ENCODE assay signal across 8 cellular contexts in the genomic region with DNA sequence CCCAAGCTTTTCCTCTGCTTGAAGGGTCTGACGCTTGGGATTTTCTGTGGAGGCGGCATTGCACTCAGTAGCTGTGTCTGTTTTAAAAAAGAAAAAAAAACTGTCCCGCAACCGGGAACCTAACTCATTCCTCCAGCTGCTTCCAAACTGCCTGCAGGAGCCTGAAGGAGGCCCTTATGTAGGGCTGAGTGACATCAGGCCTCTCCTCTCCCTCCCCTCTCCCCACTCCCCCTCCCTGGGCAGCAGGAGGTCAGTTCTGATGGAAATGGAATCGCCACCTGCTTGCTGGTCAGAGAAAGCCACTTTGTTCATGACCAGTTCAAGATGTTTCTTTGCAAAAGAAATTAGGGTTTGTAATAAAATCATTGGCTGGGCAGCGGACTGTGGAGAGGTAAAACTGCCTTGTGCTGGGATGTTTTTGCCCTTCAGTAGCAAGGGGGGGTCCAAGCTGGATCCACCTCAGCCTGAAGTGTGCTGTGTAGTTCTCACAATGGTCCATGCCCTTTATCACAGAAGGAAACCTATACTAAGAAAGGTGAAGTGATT. TPM values are rescaled to one million over a fixed set of nuclear protein-coding genes. Genes with fewer than 3 reads are reported as not detected.
DNase-seq lines count a peak whose midpoint lies in the region; ATAC-seq and TF ChIP-seq lines count a peak whose summit lies in the region.

Gene MAP1LC3C (minus strand): TSS at position 149 of the 546 bp plus-strand sequence. CDS start 90 bp downstream, at position 59.

- no peaks in the 10 kb centered on the region for H3K27me3 ChIP-seq in CD8-positive, alpha-beta T cell (ENCODE audit: insufficient read depth, low read length)
- H3K27me3 ChIP-seq in PC-3 (ENCODE audit: low read length): no peaks in the 10 kb centered on the region

- H3K4me3 ChIP-seq in CD8-positive, alpha-beta T cell (ENCODE audit: low read depth, low read length): no peak within 1 kb of the TSS
- H3K4me3 ChIP-seq in PC-3 (ENCODE audit: low read length): peak within 1 kb of the TSS; percentile 22; the same call in 1 of the 2 replicates
- peak within 1 kb of the TSS; percentile 54 for H3K4me3 ChIP-seq in fibroblast of villous mesenchyme (ENCODE audit: low read depth, low read length)

- peak within 1 kb of the TSS; percentile 49 for H3K4me3 Mint-ChIP-seq in CD8-positive, alpha-beta T cell
- peak within 1 kb of the TSS; percentile 70 for H3K4me3 Mint-ChIP-seq in osteocyte (ENCODE audit: unreplicated experiment)

- H3K27me3 Mint-ChIP-seq in CD8-positive, alpha-beta T cell (ENCODE audit: low read depth): peaks cover 12% of the 10 kb centered on the region
- H3K27me3 Mint-ChIP-seq in osteocyte (ENCODE audit: unreplicated experiment): no peaks in the 10 kb centered on the region

- no peaks in the 10 kb centered on the region for H4K20me1 ChIP-seq in PC-3 (ENCODE audit: low read length)

- ATAC-seq in CD8-positive, alpha-beta T cell: no peak
- no peak; the same call in 1 of the 2 replicates for ATAC-seq in PC-3
- ATAC-seq in HG03571 (IDR thresholded peaks at IDR 0.05; ENCODE audit: unreplicated experiment): no peak

- no peaks in the 10 kb centered on the region for H3K4me1 Mint-ChIP-seq in CD8-positive, alpha-beta T cell (ENCODE audit: low read depth)
- H3K4me1 Mint-ChIP-seq in osteocyte (ENCODE audit: unreplicated experiment): peaks cover 11% of the 10 kb centered on the region

- no peak within 1 kb of the TSS for H3K27ac Mint-ChIP-seq in CD8-positive, alpha-beta T cell
- no peak within 1 kb of the TSS for H3K27ac Mint-ChIP-seq in osteocyte (ENCODE audit: unreplicated experiment)

- H3K4me1 ChIP-seq in CD8-positive, alpha-beta T cell (ENCODE audit: insufficient read depth, low read length): no peaks in the 10 kb centered on the region
- H3K4me1 ChIP-seq in PC-3 (ENCODE audit: insufficient read depth, low read length): peaks cover 19% of the 10 kb centered on the region

- no peaks in the 10 kb centered on the region for H3F3A ChIP-seq in PC-3 (ENCODE audit: low read length, unreplicated experiment)

- H3K36me3 Mint-ChIP-seq in CD8-positive, alpha-beta T cell: no peaks in the 10 kb centered on the region
- H3K36me3 Mint-ChIP-seq in osteocyte (ENCODE audit: unreplicated experiment): no peaks in the 10 kb centered on the region

- no peaks in the 10 kb centered on the region for H3K9me2 ChIP-seq in PC-3 (replicated peaks; ENCODE audit: low read length)

- intact Hi-C loops in CD8-positive, alpha-beta T cell (cut with DNase I, micrococcal nuclease): loop anchor here (1.0 to 5.0 kb wide), 4 partner anchors 152 to 467 kb away; partner anchors contain the start of genes EXO1 (in 1 of the 2) and KMO (in 1 of the 2)
- intact Hi-C loops in PC-3 (cut with micrococcal nuclease): no loop called here

- peak within 1 kb of the TSS; percentile 55 for H3K4me2 ChIP-seq in PC-3 (ENCODE audit: low read length)

- no peak within 1 kb of the TSS for H3K9ac ChIP-seq in PC-3 (ENCODE audit: low read length)

- H3K79me2 ChIP-seq in PC-3 (ENCODE audit: low read length): no peaks in the 10 kb centered on the region

- no peaks in the 10 kb centered on the region for H3K9me3 Mint-ChIP-seq in CD8-positive, alpha-beta T cell
- no peaks in the 10 kb centered on the region for H3K9me3 Mint-ChIP-seq in osteocyte (ENCODE audit: unreplicated experiment)

- CTCF ChIA-PET in CD8-positive, alpha-beta T cell (lab: Charles Lee): interaction anchor here (0.7 to 3.7 kb wide), 10 partner anchors 9 to 786 kb away, joined by 3 to 46 read pairs (median 4); partner anchors contain the start of gene KMO
- CTCF ChIA-PET in PC-3 (lab: Charles Lee): no interaction called here

- no peak within 1 kb of the TSS for H3K27ac ChIP-seq in CD8-positive, alpha-beta T cell (ENCODE audit: low read depth, low read length)
- H3K27ac ChIP-seq in PC-3 (ENCODE audit: low read length): peak within 1 kb of the TSS; percentile 32; the same call in 1 of the 2 replicates

- DNase-seq in CD8-positive, alpha-beta T cell: no peak
- DNase-seq in PC-3 (no peak), fibroblast of villous mesenchyme (ENCODE audit: low read depth) (no peak), osteocyte (ENCODE audit: extremely low spot score, unreplicated experiment) (no peak), KG1 (lab: John Stamatoyannopoulos, UW) (no peak), OCI-M2 (lab: John Stamatoyannopoulos, UW; ENCODE audit: unreplicated experiment) (no peak), MV-4-11 (lab: John Stamatoyannopoulos, UW) (no peak)

- no peaks in the 10 kb centered on the region for H3K9me3 ChIP-seq in CD8-positive, alpha-beta T cell (ENCODE audit: low read length)
- no peaks in the 10 kb centered on the region for H3K9me3 ChIP-seq in PC-3 (ENCODE audit: low read length)

- no peak for TF ChIP-seq CTCF in CD8-positive, alpha-beta T cell (IDR thresholded peaks at IDR 0.05)
- TF ChIP-seq CTCF in PC-3 (conservative IDR thresholded peaks at IDR 0.05; ENCODE audit: low read depth, low read length) (no peak), fibroblast of villous mesenchyme (IDR thresholded peaks at IDR 0.05; ENCODE audit: insufficient read depth, low read depth, low read length) (no peak), osteocyte (IDR thresholded peaks at IDR 0.05) (no peak)

- peak within 1 kb of the TSS; percentile 77 for H2AFZ ChIP-seq in PC-3 (ENCODE audit: low read length)

- no TSS peak for BruUV-seq in PC-3 (replicated peaks; lab: Mats Ljungman, UMichigan)

- H3K36me3 ChIP-seq in CD8-positive, alpha-beta T cell (ENCODE audit: insufficient read depth, low read length): no peaks in the 10 kb centered on the region
- H3K36me3 ChIP-seq in PC-3 (ENCODE audit: low read depth, low read length): no peaks in the 10 kb centered on the region

- POLR2A ChIA-PET in CD8-positive, alpha-beta T cell (lab: Charles Lee): no interaction called here
- POLR2A ChIA-PET in PC-3 (lab: Charles Lee; ENCODE audit: unreplicated experiment): no interaction called here

RNA-seq across cellular contexts. Expression of gene MAP1LC3C, which starts in this region (rescaled TPM):
- total RNA-seq in CD8-positive, alpha-beta T cell: not detected
- not detected in 2 replicates for total RNA-seq in PC-3 (2014; rRNA removed)
- total RNA-seq in fibroblast of villous mesenchyme: under 0.01 TPM in 2 replicates
- 0.81 TPM in 1 of 2 replicates, not detected in the other for total RNA-seq in osteocyte
